37 cellular contexts compared by ENCODE assay signal in the genomic region with DNA sequence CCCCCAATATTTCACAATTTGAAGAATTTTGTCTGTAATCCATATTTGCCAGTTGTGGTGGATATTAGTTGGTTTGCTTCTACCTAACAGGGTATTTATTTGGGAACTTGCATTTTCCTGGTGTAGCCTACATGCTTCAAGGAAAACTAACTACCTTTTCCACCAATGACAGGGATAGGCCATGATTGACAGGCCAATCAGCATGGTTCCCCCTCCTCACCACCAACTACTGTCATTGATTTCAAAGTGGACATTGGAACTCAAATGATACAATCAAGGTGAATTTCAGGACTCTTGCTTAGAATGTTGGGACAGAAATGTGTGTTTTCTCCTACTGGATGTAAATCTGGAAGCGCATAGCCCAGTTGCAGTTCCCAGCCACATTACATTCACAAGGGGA. TPM values are rescaled to one million over a fixed set of nuclear protein-coding genes. Genes with fewer than 3 reads are reported as not detected.
DNase-seq lines count a peak whose midpoint lies in the region; ATAC-seq, FAIRE-seq and TF ChIP-seq lines count a peak whose summit lies in the region.
"Had no signal": no experiment of that assay in that cellular context is flagged by ENCODE, and none has a peak within 500 bp of the region (broad histone marks: within the 10 kb centered on the region; RNA-seq: fewer than 3 reads in every experiment).

No MANE protein-coding gene starts in this region.

- dilution Hi-C loops in endothelial cell of umbilical vein (cut with MboI; ENCODE audit: extremely low pct_ligation_motif_present, low sequenced_read_pairs), result no loop called here

- WGBS in K562 (ENCODE audit: insufficient coverage, low coverage, missing lambda C conversion rate), result 0% methylated on average over 1 of the region's 1 CpG
- WGBS in psoas muscle, 3 donors, result 96 to 97% (median 97%) methylated on average over 1 of the region's 1 CpG

- H3K27ac Mint-ChIP-seq in activated T-helper 2 cell treated with anti-CD3 and anti-CD28 coated beads, Interferon-gamma antibody, Interleukin-2, Interleukin-4, amounts not matched to agents 10 μg/mL and 5 μg/mL and 100 μg/mL, durations not matched to agents 14 hours and 24 hours and 36 hours, result no peak overlapping the region
- H3K27ac Mint-ChIP-seq: B cell; CD14-positive monocyte; CD4-positive, alpha-beta T cell; CD4-positive, CD25-positive, alpha-beta regulatory T cell; CD8-positive, alpha-beta T cell had no signal

- BruUV-seq in PC-3 (replicated peaks; lab: Mats Ljungman, UMichigan), result no TSS peak
- no TSS peak for BruUV-seq in K562 (replicated peaks; lab: Mats Ljungman, UMichigan)
- no TSS peak for BruUV-seq in endothelial cell of umbilical vein (replicated peaks; lab: Mats Ljungman, UMichigan)

- intact Hi-C loops in PC-3 (cut with micrococcal nuclease), result no loop called here
- intact Hi-C loops in K562 (cut with micrococcal nuclease), result no loop called here
- intact Hi-C loops in endothelial cell of umbilical vein (cut with micrococcal nuclease), result no loop called here
- intact Hi-C loops in psoas muscle (cut with DNase I), result no loop called here
- intact Hi-C loops in activated T-helper 2 cell treated with anti-CD3 and anti-CD28 coated beads, Interferon-gamma antibody, Interleukin-2, Interleukin-4, amounts not matched to agents 10 μg/mL and 5 μg/mL and 100 μg/mL, durations not matched to agents 14 hours and 24 hours and 36 hours (cut with micrococcal nuclease), result no loop called here

- H3K4me3 Mint-ChIP-seq in activated T-helper 2 cell treated with anti-CD3 and anti-CD28 coated beads, Interferon-gamma antibody, Interleukin-2, Interleukin-4, amounts not matched to agents 10 μg/mL and 5 μg/mL and 100 μg/mL, durations not matched to agents 14 hours and 24 hours and 36 hours (ENCODE audit: low read depth), result no peak overlapping the region
- H3K4me3 Mint-ChIP-seq: B cell; CD14-positive monocyte; CD4-positive, alpha-beta memory T cell; CD4-positive, alpha-beta T cell; CD4-positive, CD25-positive, alpha-beta regulatory T cell; CD8-positive, alpha-beta memory T cell; CD8-positive, alpha-beta T cell had no signal

- POLR2A ChIA-PET in HEK293T (lab: Yijun Ruan, JAX) (interaction anchor here (0.7 kb wide), 1 partner anchor 9 kb away, joined by 5 read pairs; no protein-coding TSS in a partner anchor), PC-3 (lab: Charles Lee; ENCODE audit: unreplicated experiment) (no interaction called here), K562 (lab: Yijun Ruan, JAX) (interaction anchor here (1.0 kb wide), 1 partner anchor 14 kb away, joined by 3 read pairs; no protein-coding TSS in a partner anchor), endothelial cell of umbilical vein (lab: Charles Lee) (no interaction called here)

- H3K9me3 ChIP-seq in PC-3 (ENCODE audit: low read length), result no peaks in the 10 kb centered on the region
- no peaks in the 10 kb centered on the region for H3K9me3 ChIP-seq in K562 (replicated peaks; ENCODE audit: control insufficient read depth, insufficient read depth, low read depth, low read length)
- no peaks in the 10 kb centered on the region for H3K9me3 ChIP-seq in endothelial cell of umbilical vein (replicated peaks; ENCODE audit: control insufficient read depth, insufficient read depth, low read length)
- H3K9me3 ChIP-seq in psoas muscle, result no peaks in the 10 kb centered on the region
- H3K9me3 ChIP-seq: A549; BE2C; BLaER1; BLaER1 treated with 17β-estradiol and CSF1 and Interleukin-3, amounts not matched to agents 10 nM and 100 nM; Caco-2 had no signal

- DNase-seq in HEK293T (ENCODE audit: extremely low spot score) (no peak), PC-3 (peak; percentile 0), K562 (ENCODE audit: extremely low read depth in 1 of 4, low spot score in 3 of 4) (no peak), endothelial cell of umbilical vein (ENCODE audit: low read depth, low spot score) (no peak), psoas muscle (no peak)
- no peak for DNase-seq in stimulated activated CD4-positive, alpha-beta T cell treated with anti-CD3 and anti-CD28 coated beads, Interleukin-15, amount 100 ng/mL, for 24 hours
- DNase-seq in activated T-helper 2 cell treated with anti-CD3 and anti-CD28 coated beads, Interferon-gamma antibody, Interleukin-2, Interleukin-4, amounts not matched to agents 10 μg/mL and 5 μg/mL and 100 μg/mL, durations not matched to agents 14 hours and 24 hours and 36 hours (ENCODE audit: low spot score), result no peak
- DNase-seq: 8988T; ACHN; AML-193; BE2C; C1 segment of cervical spinal cord; Caco-2; Calu3; CD4-positive, alpha-beta memory T cell; CD4-positive, alpha-beta T cell; CD4-positive, CD25-positive, alpha-beta regulatory T cell; CD8-positive, alpha-beta memory T cell; CD8-positive, alpha-beta T cell; COR-L47; DMS 273 treated with DMSO at 0.1 percent for 48 hours; DMS153; DMS53; DMS79; DMS79 treated with DMSO at 0.1 percent for 48 hours; DND-41; EL had no signal

- H3K27me3 ChIP-seq in PC-3 (ENCODE audit: low read length) (no peaks in the 10 kb centered on the region), K562 (ENCODE audit: control insufficient read depth in 2 of 2, insufficient read depth in 2 of 2, low read length in 2 of 2) (peaks cover 0 to under 1% of the 10 kb centered on the region in 2 experiments; a peak in 3 of 5 replicates), endothelial cell of umbilical vein (ENCODE audit: control insufficient read depth in 2 of 2, insufficient read depth in 2 of 2, low read length in 2 of 2) (no peaks in the 10 kb centered on the region), psoas muscle (ENCODE audit: insufficient read depth in 3 of 3, low read length in 2 of 3) (no peaks in the 10 kb centered on the region)
- H3K27me3 ChIP-seq: BE2C, BLaER1 had no signal

- H3K9me3 Mint-ChIP-seq in activated T-helper 2 cell treated with anti-CD3 and anti-CD28 coated beads, Interferon-gamma antibody, Interleukin-2, Interleukin-4, amounts not matched to agents 10 μg/mL and 5 μg/mL and 100 μg/mL, durations not matched to agents 14 hours and 24 hours and 36 hours, result no peaks in the 10 kb centered on the region
- H3K9me3 Mint-ChIP-seq: CD4-positive, alpha-beta T cell; CD8-positive, alpha-beta T cell had no signal

- H3K4me1 Mint-ChIP-seq in activated T-helper 2 cell treated with anti-CD3 and anti-CD28 coated beads, Interferon-gamma antibody, Interleukin-2, Interleukin-4, amounts not matched to agents 10 μg/mL and 5 μg/mL and 100 μg/mL, durations not matched to agents 14 hours and 24 hours and 36 hours (ENCODE audit: low read depth), result peaks cover 7% of the 10 kb centered on the region
- H3K4me1 Mint-ChIP-seq: CD4-positive, CD25-positive, alpha-beta regulatory T cell had no signal

- H3K4me1 ChIP-seq in PC-3 (ENCODE audit: insufficient read depth, low read length), result peaks cover 15% of the 10 kb centered on the region
- H3K4me1 ChIP-seq in K562 (replicated peaks in 1 of 2; ENCODE audit: control insufficient read depth in 2 of 2, insufficient read depth in 2 of 2, low read length in 2 of 2), result no peaks in the 10 kb centered on the region; a peak in 1 of 5 replicates
- H3K4me1 ChIP-seq in endothelial cell of umbilical vein (ENCODE audit: control insufficient read depth, extremely low read depth, insufficient read depth, low read length), result peaks cover 12% of the 10 kb centered on the region
- H3K4me1 ChIP-seq in psoas muscle, result peaks cover 14% of the 10 kb centered on the region

- CTCF ChIA-PET in HEK293T (lab: Yijun Ruan, JAX) (no interaction called here), PC-3 (lab: Charles Lee) (no interaction called here), K562 (lab: Yijun Ruan, JAX; ENCODE audit: low intra/inter-chr PET ratio) (interaction anchor here (0.6 kb wide), 1 partner anchor 57 kb away, joined by 4 read pairs; no protein-coding TSS in a partner anchor), endothelial cell of umbilical vein (lab: Charles Lee) (interaction anchor here (0.9 kb wide), 1 partner anchor 165 kb away, joined by 3 read pairs; no protein-coding TSS in a partner anchor)

- H4K20me1 ChIP-seq in PC-3 (ENCODE audit: low read length), result no peaks in the 10 kb centered on the region
- no peaks in the 10 kb centered on the region for H4K20me1 ChIP-seq in K562 (replicated peaks; ENCODE audit: control insufficient read depth, insufficient read depth, low read length)
- no peaks in the 10 kb centered on the region for H4K20me1 ChIP-seq in endothelial cell of umbilical vein (replicated peaks; ENCODE audit: control insufficient read depth, extremely low read depth, insufficient read depth, low read length)
- H4K20me1 ChIP-seq: BLaER1 had no signal

- no peak overlapping the region for H3K4me3 ChIP-seq in PC-3 (ENCODE audit: low read length)
- H3K4me3 ChIP-seq in K562, result no peak overlapping the region
- no peak overlapping the region for H3K4me3 ChIP-seq in endothelial cell of umbilical vein (replicated peaks in 1 of 3; ENCODE audit: insufficient read depth in 1 of 3, low read depth in 1 of 3, low read length in 3 of 3)
- no peak overlapping the region for H3K4me3 ChIP-seq in psoas muscle
- H3K4me3 ChIP-seq: A549; BLaER1; BLaER1 treated with 17β-estradiol and CSF1 and Interleukin-3, amounts not matched to agents 10 nM and 100 nM had no signal

- H3K79me2 ChIP-seq in PC-3 (ENCODE audit: low read length) (no peaks in the 10 kb centered on the region), K562 (ENCODE audit: control insufficient read depth, insufficient read depth, low read length) (no peaks in the 10 kb centered on the region), endothelial cell of umbilical vein (ENCODE audit: control insufficient read depth, insufficient read depth, low read length) (no peaks in the 10 kb centered on the region)

- ATAC-seq in PC-3, result no peak
- no peak for ATAC-seq in K562
- ATAC-seq in GM18511 (IDR thresholded peaks at IDR 0.05; ENCODE audit: unreplicated experiment), result no peak
- no peak for ATAC-seq in psoas muscle
- ATAC-seq: A549; CD8-positive, alpha-beta T cell had no signal

- H3K36me3 ChIP-seq in PC-3 (ENCODE audit: low read depth, low read length) (no peaks in the 10 kb centered on the region), K562 (ENCODE audit: control insufficient read depth, insufficient read depth, low read length) (no peaks in the 10 kb centered on the region), endothelial cell of umbilical vein (ENCODE audit: control insufficient read depth in 2 of 2, extremely low read depth in 1 of 2, insufficient read depth in 2 of 2, low read length in 2 of 2) (no peaks in the 10 kb centered on the region), psoas muscle (ENCODE audit: insufficient read depth in 1 of 2, low read depth in 1 of 2) (no peaks in the 10 kb centered on the region)
- H3K36me3 ChIP-seq: BE2C; BLaER1; BLaER1 treated with 17β-estradiol and CSF1 and Interleukin-3, amounts not matched to agents 10 nM and 100 nM had no signal

- no peak for TF ChIP-seq POLR2A in K562 (conservative IDR thresholded peaks at IDR 0.05)
- TF ChIP-seq POLR2A in endothelial cell of umbilical vein (IDR thresholded peaks at IDR 0.05; ENCODE audit: low read depth, low read length), result no peak

- H3F3A ChIP-seq in PC-3 (ENCODE audit: low read length, unreplicated experiment), result no peaks in the 10 kb centered on the region

- H3K27ac ChIP-seq in PC-3 (ENCODE audit: low read length), result no peak overlapping the region
- no peak overlapping the region for H3K27ac ChIP-seq in K562 (ENCODE audit: extremely low read depth, low read depth, low read length)
- no peak overlapping the region for H3K27ac ChIP-seq in endothelial cell of umbilical vein (ENCODE audit: insufficient read depth, low read depth, low read length)
- H3K27ac ChIP-seq in psoas muscle, result no peak overlapping the region
- H3K27ac ChIP-seq: 22Rv1; A549; BLaER1; BLaER1 treated with 17β-estradiol and CSF1 and Interleukin-3, amounts not matched to agents 10 nM and 100 nM; C4-2B had no signal

- no peak overlapping the region for H3K9ac ChIP-seq in PC-3 (ENCODE audit: low read length)
- no peak overlapping the region for H3K9ac ChIP-seq in K562 (ENCODE audit: insufficient read depth in 1 of 2, low read depth in 2 of 2, low read length in 2 of 2)
- H3K9ac ChIP-seq in endothelial cell of umbilical vein (replicated peaks; ENCODE audit: extremely low read depth, insufficient read depth, low read length), result no peak overlapping the region
- H3K9ac ChIP-seq: BLaER1; BLaER1 treated with 17β-estradiol and CSF1 and Interleukin-3, amounts not matched to agents 10 nM and 100 nM had no signal

- no peaks in the 10 kb centered on the region for H3K36me3 Mint-ChIP-seq in activated T-helper 2 cell treated with anti-CD3 and anti-CD28 coated beads, Interferon-gamma antibody, Interleukin-2, Interleukin-4, amounts not matched to agents 10 μg/mL and 5 μg/mL and 100 μg/mL, durations not matched to agents 14 hours and 24 hours and 36 hours (ENCODE audit: low read depth)
- H3K36me3 Mint-ChIP-seq: CD14-positive monocyte; CD4-positive, alpha-beta memory T cell; CD4-positive, CD25-positive, alpha-beta regulatory T cell; CD8-positive, alpha-beta memory T cell; CD8-positive, alpha-beta T cell had no signal

- H2AFZ ChIP-seq in PC-3 (ENCODE audit: low read length) (no peak overlapping the region), K562 (ENCODE audit: low read depth, low read length) (no peak overlapping the region), endothelial cell of umbilical vein (ENCODE audit: low read depth, low read length) (no peak overlapping the region)

- FAIRE-seq in K562 (lab: Jason Lieb, UNC), result no peak
- peak; percentile 49 for FAIRE-seq in endothelial cell of umbilical vein (lab: Jason Lieb, UNC)
- FAIRE-seq: A204.1, A549, D721Med had no signal

- TF ChIP-seq CTCF in PC-3 (conservative IDR thresholded peaks at IDR 0.05; ENCODE audit: low read depth, low read length) (no peak), K562 (IDR thresholded peaks at IDR 0.05 in 2 of 3, conservative IDR thresholded peaks at IDR 0.05 in 1 of 3; ENCODE audit: insufficient read depth in 2 of 3, low read depth in 1 of 3, low read length in 3 of 3) (no peak), endothelial cell of umbilical vein (IDR thresholded peaks at IDR 0.05; ENCODE audit: extremely low read depth in 1 of 2, insufficient read depth in 1 of 2, low read depth in 1 of 2, low read length in 2 of 2) (no peak), psoas muscle (IDR thresholded peaks at IDR 0.05) (no peak)

- H3K9me1 ChIP-seq in K562 (ENCODE audit: control insufficient read depth, insufficient read depth, low read length) (no peaks in the 10 kb centered on the region), endothelial cell of umbilical vein (replicated peaks; ENCODE audit: control insufficient read depth, extremely low read depth, insufficient read depth, low read length) (no peaks in the 10 kb centered on the region)

- in situ Hi-C loops in K562 (cut with MboI), result no loop called here

- no peaks in the 10 kb centered on the region for H3K9me2 ChIP-seq in PC-3 (replicated peaks; ENCODE audit: low read length)

- no peak for TF ChIP-seq EP300 in K562 (IDR thresholded peaks at IDR 0.05; ENCODE audit: low read length)

- H3K4me2 ChIP-seq in PC-3 (ENCODE audit: low read length) (no peak overlapping the region), K562 (ENCODE audit: insufficient read depth, low read length) (no peak overlapping the region), endothelial cell of umbilical vein (ENCODE audit: insufficient read depth, low read length) (no peak overlapping the region)
- H3K4me2 ChIP-seq: A549; BLaER1; BLaER1 treated with 17β-estradiol and CSF1 and Interleukin-3, amounts not matched to agents 10 nM and 100 nM had no signal

- peaks cover 16% of the 10 kb centered on the region for H3K27me3 Mint-ChIP-seq in activated T-helper 2 cell treated with anti-CD3 and anti-CD28 coated beads, Interferon-gamma antibody, Interleukin-2, Interleukin-4, amounts not matched to agents 10 μg/mL and 5 μg/mL and 100 μg/mL, durations not matched to agents 14 hours and 24 hours and 36 hours (ENCODE audit: low read depth)
- H3K27me3 Mint-ChIP-seq: CD4-positive, alpha-beta T cell had no signal

- TF ChIP-seq RAD21 in K562 (CRISPR knock-in tag; conservative IDR thresholded peaks at IDR 0.05 in 1 of 2, IDR thresholded peaks at IDR 0.05 in 1 of 2), result no peak

RNA-seq across cellular contexts. Expression of gene TANC1, which starts 10.1 kb away (rescaled TPM):
- total RNA-seq in PC-3 (2014; rRNA removed) (17.6 and 18.7 TPM in 2 replicates), K562 (2014; rRNA removed) (under 0.01 and 0.04 TPM in 2 replicates), K562 (2014; rRNA removed; fragmentation: Illumina TruSeq; extraction: Trizol) (0.06 and 0.07 TPM in 2 replicates), K562 (2015; rRNA removed; fragmentation: Illumina TruSeq; extraction: Trizol) (0.07 and 0.15 TPM in 2 replicates), K562 (2021) (0.13 and 0.20 TPM in 2 replicates), endothelial cell of umbilical vein (86.3 and 99.4 TPM in 2 replicates), psoas muscle (1 to 10 TPM; 3.2 to 7.5 (median 4.8) TPM)
- total RNA-seq in K562 (2011; cell fraction: chromatin; rRNA removed; ENCODE audit: low replicate concordance), result 0.39 and 0.53 TPM in 2 replicates
- 0.13 and 0.33 TPM in 2 replicates for total RNA-seq in K562 (2011; cell fraction: nucleolus; rRNA removed)
- total RNA-seq in K562 (2011; cell fraction: nucleoplasm; rRNA removed), result 0.22 and 0.31 TPM in 2 replicates
- polyA plus RNA-seq in K562 (2011; rRNA removed) (0.14 and 0.18 TPM in 2 replicates), K562 (2014; fragmentation: Illumina TruSeq; extraction: Trizol) (0.03 and 0.07 TPM in 2 replicates), K562 (2014; fragmentation: Nextera tagmentation; extraction: Ambion mirVana) (under 1 TPM in 1 of 2 experiments, not detected in 1; 0.03 TPM), K562 (2014; rRNA removed) (0.03 and 0.05 TPM in 2 replicates), endothelial cell of umbilical vein (52.2 and 58.9 TPM in 2 replicates), psoas muscle (1 to 10 TPM; 1.9 to 2.2 (median 2.1) TPM)
- 0.06 and 0.12 TPM in 2 replicates for polyA plus RNA-seq in K562 (2011; cell fraction: cytosol; rRNA removed)
- polyA plus RNA-seq in K562 (2011; cell fraction: nucleus; rRNA removed), result 0.42 and 0.74 TPM in 2 replicates
- polyA plus RNA-seq in K562 (2012), result 0.18 and 0.22 TPM in 2 replicates
- polyA minus RNA-seq in K562 (2011; rRNA and poly(A)+ RNA removed), result 0.39 and 0.45 TPM in 2 replicates
- polyA minus RNA-seq in K562 (2011; cell fraction: cytosol; rRNA and poly(A)+ RNA removed), result 0.29 and 0.64 TPM in 2 replicates
- 0.33 and 0.40 TPM in 2 replicates for polyA minus RNA-seq in K562 (2011; cell fraction: nucleus; rRNA and poly(A)+ RNA removed)
- polyA plus RNA-seq in endothelial cell of umbilical vein (2011; cell fraction: cytosol; rRNA removed), result 38.4 and 43.3 TPM in 2 replicates
- 342 and 357 TPM in 2 replicates for polyA plus RNA-seq in endothelial cell of umbilical vein (2011; cell fraction: nucleus; rRNA removed)
- polyA plus RNA-seq in endothelial cell of umbilical vein (2012), result 36.0 and 42.9 TPM in 2 replicates
- polyA minus RNA-seq in endothelial cell of umbilical vein, result 200 and 209 TPM in 2 replicates
- polyA minus RNA-seq in endothelial cell of umbilical vein (2011; cell fraction: cytosol; rRNA and poly(A)+ RNA removed), result 28.9 TPM
- 300 and 392 TPM in 2 replicates for polyA minus RNA-seq in endothelial cell of umbilical vein (2011; cell fraction: nucleus; rRNA and poly(A)+ RNA removed)
- 0.34 TPM in 2 replicates for total RNA-seq in activated T-helper 2 cell treated with anti-CD3 and anti-CD28 coated beads, Interferon-gamma antibody, Interleukin-2, Interleukin-4, amounts not matched to agents 10 μg/mL and 5 μg/mL and 100 μg/mL, durations not matched to agents 14 hours and 24 hours and 36 hours
- total RNA-seq: B cell had no signal
- polyA plus RNA-seq: CD14-positive monocyte had no signal

Comparison
In these comparisons a context has a peak if more than half of its experiments do, and no peak if none do; other contexts are left out.
1. CTCF ChIA-PET loops: an anchor here in K562 (0.6 kb wide) and endothelial cell of umbilical vein (0.9 kb wide); none called in HEK293T and PC-3.
2. POLR2A ChIA-PET loops: an anchor here in HEK293T (0.7 kb wide) and K562 (1.0 kb wide); none called in PC-3 and endothelial cell of umbilical vein.